2 cellular contexts compared by ENCODE assay signal in the genomic region with DNA sequence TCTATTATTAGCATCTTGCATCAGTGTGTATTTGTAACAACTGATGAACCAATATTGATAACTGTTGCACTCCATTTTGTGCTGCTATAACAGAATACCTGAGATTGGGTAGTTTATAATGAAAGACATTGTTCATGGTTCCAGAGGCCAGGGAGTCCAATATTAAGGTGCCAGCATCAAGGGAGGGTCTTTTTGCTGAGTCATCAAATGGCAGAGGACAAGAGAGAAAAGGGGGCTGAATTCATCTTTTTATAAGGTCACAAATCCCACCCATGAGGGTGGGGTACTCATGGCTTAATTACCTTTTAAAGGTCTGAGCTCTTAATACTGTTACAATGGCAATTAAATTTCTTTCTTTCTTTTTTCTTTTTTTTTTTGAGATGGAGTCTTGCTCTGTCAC.
TF ChIP-seq lines count a peak whose summit lies in the region.

No MANE protein-coding gene starts in this region.

TF ChIP-seq in A549, 52 proteins besides CTCF, POLR2A, EP300 and RAD21:
- TF ChIP-seq JUNB (IDR thresholded peaks at IDR 0.05) = no peak
- TF ChIP-seq MAFK (IDR thresholded peaks at IDR 0.05; ENCODE audit: partially characterized antibody) = peak; percentile 91
- TF ChIP-seq CBX2 (IDR thresholded peaks at IDR 0.05; ENCODE audit: borderline replicate concordance, low read depth) = no peak
- TF ChIP-seq TFCP2L1 (CRISPR knock-in tag; IDR thresholded peaks at IDR 0.05) = no peak
- TF ChIP-seq NFE2L2 (conservative IDR thresholded peaks at IDR 0.05; ENCODE audit: low read length) = 0 out of 2 replicates have a peak, but pooled peaks have one; percentile 26
- TF ChIP-seq, protein P1, sequence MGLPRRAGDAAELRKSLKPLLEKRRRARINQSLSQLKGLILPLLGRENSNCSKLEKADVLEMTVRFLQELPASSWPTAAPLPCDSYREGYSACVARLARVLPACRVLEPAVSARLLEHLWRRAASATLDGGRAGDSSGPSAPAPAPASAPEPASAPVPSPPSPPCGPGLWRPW (IDR thresholded peaks at IDR 0.05) = no peak
- TF ChIP-seq, protein P2, sequence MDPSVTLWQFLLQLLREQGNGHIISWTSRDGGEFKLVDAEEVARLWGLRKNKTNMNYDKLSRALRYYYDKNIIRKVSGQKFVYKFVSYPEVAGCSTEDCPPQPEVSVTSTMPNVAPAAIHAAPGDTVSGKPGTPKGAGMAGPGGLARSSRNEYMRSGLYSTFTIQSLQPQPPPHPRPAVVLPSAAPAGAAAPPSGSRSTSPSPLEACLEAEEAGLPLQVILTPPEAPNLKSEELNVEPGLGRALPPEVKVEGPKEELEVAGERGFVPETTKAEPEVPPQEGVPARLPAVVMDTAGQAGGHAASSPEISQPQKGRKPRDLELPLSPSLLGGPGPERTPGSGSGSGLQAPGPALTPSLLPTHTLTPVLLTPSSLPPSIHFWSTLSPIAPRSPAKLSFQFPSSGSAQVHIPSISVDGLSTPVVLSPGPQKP (IDR thresholded peaks at IDR 0.05; ENCODE audit: low read depth, low read length) = no peak
- TF ChIP-seq CHD4 (IDR thresholded peaks at IDR 0.05; ENCODE audit: borderline replicate concordance) = no peak
- TF ChIP-seq RNF2 (IDR thresholded peaks at IDR 0.05; ENCODE audit: borderline replicate concordance, low read depth) = no peak
- no peak for TF ChIP-seq TP53 (CRISPR knock-in tag; IDR thresholded peaks at IDR 0.05)
- no peak for TF ChIP-seq RCOR1 (IDR thresholded peaks at IDR 0.05; ENCODE audit: low read depth, low read length)
- TF ChIP-seq HMGXB4 (CRISPR knock-in tag; IDR thresholded peaks at IDR 0.05; ENCODE audit: borderline replicate concordance) = no peak
- no peak for TF ChIP-seq FOSB (CRISPR knock-in tag; IDR thresholded peaks at IDR 0.05)

TF ChIP-seq in IMR-90, 13 proteins besides CTCF, POLR2A, EP300 and RAD21:
- TF ChIP-seq BHLHE40 (IDR thresholded peaks at IDR 0.05; ENCODE audit: low read depth, low read length) (no peak), SMC3 (IDR thresholded peaks at IDR 0.05; ENCODE audit: low read depth, low read length) (no peak), NFE2L2 (IDR thresholded peaks at IDR 0.05; ENCODE audit: low read depth, low read length) (peak; percentile 67), FOS (IDR thresholded peaks at IDR 0.05; ENCODE audit: low read depth, low read length) (no peak), MAFK (IDR thresholded peaks at IDR 0.05; ENCODE audit: low read depth, low read length) (peak; percentile 98)
- TF ChIP-seq, protein P2 (IDR thresholded peaks at IDR 0.05; ENCODE audit: borderline replicate concordance, low read depth, low read length) = no peak
